Comparison of ENCODE assay signal across 8 cellular contexts in the genomic region with DNA sequence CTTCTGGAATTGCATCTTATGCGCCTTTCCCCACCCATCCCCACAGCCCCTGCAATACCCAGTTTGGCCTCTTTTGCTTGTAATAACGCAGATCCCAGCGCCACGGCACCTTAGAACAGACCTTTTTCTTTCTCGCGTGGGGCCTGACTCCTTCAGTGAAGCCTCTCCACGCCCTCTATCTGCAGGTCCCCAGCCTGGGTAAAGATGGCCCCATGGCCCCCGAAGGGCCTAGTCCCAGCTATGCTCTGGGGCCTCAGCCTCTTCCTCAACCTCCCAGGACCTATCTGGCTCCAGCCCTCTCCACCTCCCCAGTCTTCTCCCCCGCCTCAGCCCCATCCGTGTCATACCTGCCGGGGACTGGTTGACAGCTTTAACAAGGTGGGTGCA. TPM values are rescaled to one million over a fixed set of nuclear protein-coding genes. Genes with fewer than 3 reads are reported as not detected.
A peak's percentile ranks its signal among the peaks of the same experiment; 100 is the strongest.
DNase-seq lines count a peak whose midpoint lies in the region; ATAC-seq lines count a peak whose summit lies in the region.

No MANE protein-coding gene starts in this region.

- H3K27me3 ChIP-seq in ACC112 (ENCODE audit: insufficient read depth, low read length) (no peaks in the 10 kb centered on the region), H7 (ENCODE audit: control insufficient read depth, insufficient read depth, low read length) (no peaks in the 10 kb centered on the region; the same call in 1 of the 2 replicates)

- H3K27ac Mint-ChIP-seq in activated T-helper 2 cell treated with anti-CD3 and anti-CD28 coated beads, Interferon-gamma antibody, Interleukin-2, Interleukin-4, amounts not matched to agents 10 μg/mL and 5 μg/mL and 100 μg/mL, durations not matched to agents 14 hours and 24 hours and 36 hours, result peak overlapping the region; percentile 90
- H3K27ac Mint-ChIP-seq in stimulated activated naive CD8-positive, alpha-beta T cell treated with anti-CD3 and anti-CD28 coated beads, Interleukin-15, Interleukin-2, amounts not matched to agents 100 ng/mL and 50 ng/mL, for 24 hours, result peak overlapping the region; percentile 94

- H3K36me3 ChIP-seq in ACC112 (ENCODE audit: insufficient read depth, low read length) (peaks cover 17% of the 10 kb centered on the region; the same call in 1 of the 2 replicates), H7 (replicated peaks; ENCODE audit: control insufficient read depth, insufficient read depth, low read length) (no peaks in the 10 kb centered on the region)

- DNase-seq in H7, result peak; percentile 33
- no peak for DNase-seq in activated T-helper 2 cell treated with anti-CD3 and anti-CD28 coated beads, Interferon-gamma antibody, Interleukin-2, Interleukin-4, amounts not matched to agents 10 μg/mL and 5 μg/mL and 100 μg/mL, durations not matched to agents 14 hours and 24 hours and 36 hours (ENCODE audit: low spot score)
- no peak for DNase-seq in NCI-H2107 treated with DMSO at 0.1 percent for 48 hours (lab: John Stamatoyannopoulos, UW; ENCODE audit: unreplicated experiment)
- no peak for DNase-seq in posterior vena cava (ENCODE audit: low spot score)

- H3K36me3 Mint-ChIP-seq in activated T-helper 2 cell treated with anti-CD3 and anti-CD28 coated beads, Interferon-gamma antibody, Interleukin-2, Interleukin-4, amounts not matched to agents 10 μg/mL and 5 μg/mL and 100 μg/mL, durations not matched to agents 14 hours and 24 hours and 36 hours (ENCODE audit: low read depth), result peaks cover 23% of the 10 kb centered on the region
- peaks cover 21% of the 10 kb centered on the region for H3K36me3 Mint-ChIP-seq in stimulated activated naive CD8-positive, alpha-beta T cell treated with anti-CD3 and anti-CD28 coated beads, Interleukin-15, Interleukin-2, amounts not matched to agents 100 ng/mL and 50 ng/mL, for 24 hours (ENCODE audit: low read depth)

- no peak overlapping the region for H3K27ac ChIP-seq in ACC112 (ENCODE audit: low read depth, low read length)

- H3K9me3 Mint-ChIP-seq in activated T-helper 2 cell treated with anti-CD3 and anti-CD28 coated beads, Interferon-gamma antibody, Interleukin-2, Interleukin-4, amounts not matched to agents 10 μg/mL and 5 μg/mL and 100 μg/mL, durations not matched to agents 14 hours and 24 hours and 36 hours, result no peaks in the 10 kb centered on the region
- H3K9me3 Mint-ChIP-seq in stimulated activated naive CD8-positive, alpha-beta T cell treated with anti-CD3 and anti-CD28 coated beads, Interleukin-15, Interleukin-2, amounts not matched to agents 100 ng/mL and 50 ng/mL, for 24 hours, result no peaks in the 10 kb centered on the region

- intact Hi-C loops in activated T-helper 2 cell treated with anti-CD3 and anti-CD28 coated beads, Interferon-gamma antibody, Interleukin-2, Interleukin-4, amounts not matched to agents 10 μg/mL and 5 μg/mL and 100 μg/mL, durations not matched to agents 14 hours and 24 hours and 36 hours (cut with micrococcal nuclease), result loop anchor here (5.0 to 10.0 kb wide), 4 partner anchors 93 to 388 kb away; a partner anchor contains a TSS
- intact Hi-C loops in posterior vena cava (cut with DNase I), result no loop called here

- peak overlapping the region; percentile 26 for H2AFZ ChIP-seq in ACC112 (ENCODE audit: low read length, unreplicated experiment)

- no peaks in the 10 kb centered on the region for H3K79me2 ChIP-seq in ACC112 (ENCODE audit: control insufficient read depth, insufficient read depth, low read length, unreplicated experiment)

- no peak for ATAC-seq in GM21447 (IDR thresholded peaks at IDR 0.05; ENCODE audit: unreplicated experiment)

- H3K4me3 ChIP-seq in ACC112 (ENCODE audit: low read depth, low read length) (peak overlapping the region; percentile 87), H7 (ENCODE audit: insufficient read depth, low read depth, low read length) (peak overlapping the region; percentile 89), iPS-18c (ENCODE audit: insufficient read depth, low read depth, low read length) (peak overlapping the region; percentile 74)

- H3K4me3 Mint-ChIP-seq in activated T-helper 2 cell treated with anti-CD3 and anti-CD28 coated beads, Interferon-gamma antibody, Interleukin-2, Interleukin-4, amounts not matched to agents 10 μg/mL and 5 μg/mL and 100 μg/mL, durations not matched to agents 14 hours and 24 hours and 36 hours (ENCODE audit: low read depth), result peak overlapping the region; percentile 98
- peak overlapping the region; percentile 96 for H3K4me3 Mint-ChIP-seq in stimulated activated naive CD8-positive, alpha-beta T cell treated with anti-CD3 and anti-CD28 coated beads, Interleukin-15, Interleukin-2, amounts not matched to agents 100 ng/mL and 50 ng/mL, for 24 hours

- H3K27me3 Mint-ChIP-seq in activated T-helper 2 cell treated with anti-CD3 and anti-CD28 coated beads, Interferon-gamma antibody, Interleukin-2, Interleukin-4, amounts not matched to agents 10 μg/mL and 5 μg/mL and 100 μg/mL, durations not matched to agents 14 hours and 24 hours and 36 hours (ENCODE audit: low read depth), result no peaks in the 10 kb centered on the region
- H3K27me3 Mint-ChIP-seq in stimulated activated naive CD8-positive, alpha-beta T cell treated with anti-CD3 and anti-CD28 coated beads, Interleukin-15, Interleukin-2, amounts not matched to agents 100 ng/mL and 50 ng/mL, for 24 hours, result no peaks in the 10 kb centered on the region

- peaks cover 2% of the 10 kb centered on the region for H3K9me3 ChIP-seq in iPS-18c (ENCODE audit: control insufficient read depth, insufficient read depth, low read length)

- peaks cover 11% of the 10 kb centered on the region for H3K4me1 ChIP-seq in ACC112 (ENCODE audit: control insufficient read depth, insufficient read depth, low read length, unreplicated experiment)

- H3K4me1 Mint-ChIP-seq in activated T-helper 2 cell treated with anti-CD3 and anti-CD28 coated beads, Interferon-gamma antibody, Interleukin-2, Interleukin-4, amounts not matched to agents 10 μg/mL and 5 μg/mL and 100 μg/mL, durations not matched to agents 14 hours and 24 hours and 36 hours (ENCODE audit: low read depth), result peaks cover 29% of the 10 kb centered on the region
- H3K4me1 Mint-ChIP-seq in stimulated activated naive CD8-positive, alpha-beta T cell treated with anti-CD3 and anti-CD28 coated beads, Interleukin-15, Interleukin-2, amounts not matched to agents 100 ng/mL and 50 ng/mL, for 24 hours (ENCODE audit: low read depth), result peaks cover 41% of the 10 kb centered on the region

RNA-seq across cellular contexts. Expression of a gene that starts 0.6 kb away (rescaled TPM):
- total RNA-seq in H7 (2014; rRNA removed; shearing (Covaris generic)), result 22.2 and 30.2 TPM in 2 replicates
- 22.9 and 24.0 TPM in 2 replicates for total RNA-seq in activated T-helper 2 cell treated with anti-CD3 and anti-CD28 coated beads, Interferon-gamma antibody, Interleukin-2, Interleukin-4, amounts not matched to agents 10 μg/mL and 5 μg/mL and 100 μg/mL, durations not matched to agents 14 hours and 24 hours and 36 hours
- 10 to 100 TPM; 22.3 to 29.5 TPM for total RNA-seq in posterior vena cava

RNA-seq across cellular contexts. Expression of a gene that starts 17.3 kb away (rescaled TPM):
- 11.6 and 15.3 TPM in 2 replicates for total RNA-seq in H7 (2014; rRNA removed; shearing (Covaris generic))
- 0.27 and 0.48 TPM in 2 replicates for total RNA-seq in activated T-helper 2 cell treated with anti-CD3 and anti-CD28 coated beads, Interferon-gamma antibody, Interleukin-2, Interleukin-4, amounts not matched to agents 10 μg/mL and 5 μg/mL and 100 μg/mL, durations not matched to agents 14 hours and 24 hours and 36 hours
- 10 to 100 TPM; 31.9 to 41.1 TPM for total RNA-seq in posterior vena cava

RNA-seq across cellular contexts. Expression of a gene that starts 18.0 kb away (rescaled TPM):
- total RNA-seq in H7 (2014; rRNA removed; shearing (Covaris generic)), result 5.3 and 6.8 TPM in 2 replicates
- total RNA-seq in activated T-helper 2 cell treated with anti-CD3 and anti-CD28 coated beads, Interferon-gamma antibody, Interleukin-2, Interleukin-4, amounts not matched to agents 10 μg/mL and 5 μg/mL and 100 μg/mL, durations not matched to agents 14 hours and 24 hours and 36 hours, result 10.7 and 11.3 TPM in 2 replicates
- 1 to 10 TPM; 1.5 to 2.7 TPM for total RNA-seq in posterior vena cava

RNA-seq across cellular contexts. Expression of a gene that starts 31.6 kb away (rescaled TPM):
- 1.5 and 1.9 TPM in 2 replicates for total RNA-seq in H7 (2014; rRNA removed; shearing (Covaris generic))
- 0.78 and 1.0 TPM in 2 replicates for total RNA-seq in activated T-helper 2 cell treated with anti-CD3 and anti-CD28 coated beads, Interferon-gamma antibody, Interleukin-2, Interleukin-4, amounts not matched to agents 10 μg/mL and 5 μg/mL and 100 μg/mL, durations not matched to agents 14 hours and 24 hours and 36 hours
- total RNA-seq in posterior vena cava, result 1 to 10 TPM; 9.6 to 10.0 TPM

RNA-seq across cellular contexts. Expression of a gene that starts 43.8 kb away (rescaled TPM):
- total RNA-seq in H7 (2014; rRNA removed; shearing (Covaris generic)), result 15.0 and 15.1 TPM in 2 replicates
- total RNA-seq in activated T-helper 2 cell treated with anti-CD3 and anti-CD28 coated beads, Interferon-gamma antibody, Interleukin-2, Interleukin-4, amounts not matched to agents 10 μg/mL and 5 μg/mL and 100 μg/mL, durations not matched to agents 14 hours and 24 hours and 36 hours, result 31.7 and 33.3 TPM in 2 replicates
- total RNA-seq in posterior vena cava, result 10 to 100 TPM; 19.6 to 20.0 TPM
